8 cellular contexts compared by ENCODE assay signal in genomic region chr19:11887247-11887617, GRCh38. TPM values are rescaled to one million over a fixed set of nuclear protein-coding genes. Genes with fewer than 3 reads are reported as not detected.
DNase-seq lines count a peak whose midpoint lies in the region; ATAC-seq and TF ChIP-seq lines count a peak whose summit lies in the region.

No MANE protein-coding gene starts in this region.

- 15 to 36% methylated on average over 2 to 6 of the region's 7 CpGs for WGBS in gastroesophageal sphincter (ENCODE audit: low coverage in 1 of 2), 2 donors

- in situ Hi-C loops in G401 (cut with HindIII; ENCODE audit: low sequenced_read_pairs): no loop called here

- TF ChIP-seq CTCF in gastroesophageal sphincter (IDR thresholded peaks at IDR 0.05) (no peak), progenitor cell of endocrine pancreas (IDR thresholded peaks at IDR 0.05; ENCODE audit: unreplicated experiment) (no peak)

- peak; percentile 38 for ATAC-seq in gastroesophageal sphincter
- no peak for ATAC-seq in GM18868 (IDR thresholded peaks at IDR 0.05; ENCODE audit: unreplicated experiment)

- TF ChIP-seq POLR2A in gastroesophageal sphincter (IDR thresholded peaks at IDR 0.05): no peak

- H3K27ac ChIP-seq in SK-N-MC: no peak overlapping the region
- H3K27ac ChIP-seq in gastroesophageal sphincter: peak overlapping the region in 3 of 4 donors; percentile 88 to 92 (median 89)

- peaks cover 49% of the 10 kb centered on the region for H3K36me3 Mint-ChIP-seq in progenitor cell of endocrine pancreas (ENCODE audit: insufficient read depth)

- H3K27ac Mint-ChIP-seq in progenitor cell of endocrine pancreas: peak overlapping the region; percentile 99

- H3K9me3 Mint-ChIP-seq in progenitor cell of endocrine pancreas (ENCODE audit: low read depth): peaks cover 24% of the 10 kb centered on the region

- H3K4me3 ChIP-seq in SK-N-MC (peak overlapping the region; percentile 80), gastroesophageal sphincter (peak overlapping the region; percentile 71 to 73)

- peak overlapping the region; percentile 94 for H3K4me3 Mint-ChIP-seq in progenitor cell of endocrine pancreas (ENCODE audit: low read depth)

- DNase-seq in GM03348 (ENCODE audit: low spot score) (peak; percentile 27), SK-N-MC (ENCODE audit: low read depth, low spot score) (no peak), progenitor cell of endocrine pancreas (ENCODE audit: low spot score, unreplicated experiment) (no peak), NCI-H2171 treated with DMSO at 0.1 percent for 48 hours (lab: John Stamatoyannopoulos, UW) (no peak), G401 (ENCODE audit: low spot score) (no peak), GM19240 (ENCODE audit: insufficient read length, low spot score) (no peak)

- no peak overlapping the region for H3K9ac ChIP-seq in SK-N-MC (ENCODE audit: insufficient read length)

- peaks cover 13% of the 10 kb centered on the region for H3K4me1 Mint-ChIP-seq in progenitor cell of endocrine pancreas (ENCODE audit: low read depth)

- H3K36me3 ChIP-seq in SK-N-MC (ENCODE audit: insufficient read depth, low read length): no peaks in the 10 kb centered on the region
- no peaks in the 10 kb centered on the region for H3K36me3 ChIP-seq in gastroesophageal sphincter

- peaks cover 0 to 17% (median 0%) of the 10 kb centered on the region in 3 donors for H3K4me1 ChIP-seq in gastroesophageal sphincter

- H3K9me3 ChIP-seq in SK-N-MC (ENCODE audit: low read depth, low read length) (no peaks in the 10 kb centered on the region), gastroesophageal sphincter (no peaks in the 10 kb centered on the region)

- no peak for TF ChIP-seq EP300 in gastroesophageal sphincter (IDR thresholded peaks at IDR 0.05)

- peaks cover 2% of the 10 kb centered on the region for H3K27me3 ChIP-seq in gastroesophageal sphincter

- no peaks in the 10 kb centered on the region for H3K27me3 Mint-ChIP-seq in progenitor cell of endocrine pancreas

RNA-seq across cellular contexts. Expression of gene ZNF69, which starts 0.3 kb away (rescaled TPM):
- total RNA-seq in gastroesophageal sphincter (10 to 100 TPM in 2 of 4 donors, 1 to 10 TPM in 2; 3.5 to 13.6 (median 9.1) TPM), progenitor cell of endocrine pancreas (36.0 and 39.0 TPM in 2 replicates)
- 6.5 and 9.9 TPM in 2 replicates for total RNA-seq in G401 (2014; rRNA removed; shearing (Covaris generic))

RNA-seq across cellular contexts. Expression of gene ZNF700, which starts 37.7 kb away (rescaled TPM):
- total RNA-seq in gastroesophageal sphincter (10 to 100 TPM in 3 of 4 donors, 1 to 10 TPM in 1; 7.1 to 19.6 (median 11.4) TPM), progenitor cell of endocrine pancreas (13.4 and 14.1 TPM in 2 replicates)
- total RNA-seq in G401 (2014; rRNA removed; shearing (Covaris generic)): 10.3 and 11.3 TPM in 2 replicates

RNA-seq across cellular contexts. Expression of gene ZNF439, which starts 38.7 kb away (rescaled TPM):
- total RNA-seq in gastroesophageal sphincter (10 to 100 TPM in 2 of 4 donors, 1 to 10 TPM in 2; 6.5 to 18.1 (median 8.5) TPM), progenitor cell of endocrine pancreas (2.0 and 2.5 TPM in 2 replicates)
- total RNA-seq in G401 (2014; rRNA removed; shearing (Covaris generic)): 0.20 TPM in 1 of 2 replicates, not detected in the other
